In genomic region chr10:74917481-74918077, GRCh38 we compare ENCODE assay signal across 10 cellular contexts.
DNase-seq lines count a peak whose midpoint lies in the region; ATAC-seq lines count a peak whose summit lies in the region.
"Had no signal": no experiment of that assay in that cellular context is flagged by ENCODE, and none has a peak within 500 bp of the region (broad histone marks: within the 10 kb centered on the region; RNA-seq: fewer than 3 reads in every experiment).

No MANE protein-coding gene starts in this region.

- H3K27ac ChIP-seq in SJSA1 = peak overlapping the region; percentile 53
- H3K27ac ChIP-seq in trophoblast cell (ENCODE audit: low read depth, low read length) = no peak overlapping the region

- H4K12ac ChIP-seq in trophoblast cell (ENCODE audit: low read depth, low read length) = no peak overlapping the region

- H3K9me3 ChIP-seq in SJSA1 (replicated peaks) = no peaks in the 10 kb centered on the region
- H3K9me3 ChIP-seq in trophoblast cell (ENCODE audit: insufficient read depth, low read depth, low read length) = no peaks in the 10 kb centered on the region
- H3K9me3 ChIP-seq: sigmoid colon had no signal

- no peak overlapping the region for H4K8ac ChIP-seq in trophoblast cell (ENCODE audit: low read depth, low read length)

- no peak overlapping the region for H2BK5ac ChIP-seq in trophoblast cell (ENCODE audit: low read depth, low read length, poor library complexity)

- no peak overlapping the region for H3K18ac ChIP-seq in trophoblast cell (ENCODE audit: low read length)

- H3K79me1 ChIP-seq in trophoblast cell (ENCODE audit: low read length) = no peaks in the 10 kb centered on the region

- H3K4me2 ChIP-seq in trophoblast cell (ENCODE audit: low read length) = no peak overlapping the region

- DNase-seq in HCEC 1CT (peak; percentile 62), SJSA1 (ENCODE audit: low read depth in 1 of 2, low spot score in 2 of 2) (peak in 1 of 2 experiments; percentile 45), fibroblast of gingiva (ENCODE audit: low read depth) (peak; percentile 64), trophoblast cell (peak; percentile 21 to 72), T1000 (lab: John Stamatoyannopoulos, UW) (no peak)
- no peak for DNase-seq in activated naive CD4-positive, alpha-beta T cell treated with Interleukin-2 at 50 U/mL for 16 hours
- DNase-seq in activated effector memory CD4-positive, alpha-beta T cell treated with Interleukin-2 at 50 U/mL for 16 hours = no peak
- DNase-seq: sigmoid colon had no signal

- no peak overlapping the region for H3K23ac ChIP-seq in trophoblast cell (ENCODE audit: low read length)

- H2BK12ac ChIP-seq in trophoblast cell (ENCODE audit: low read length) = no peak overlapping the region

- H3K4me3 ChIP-seq in SJSA1 (no peak overlapping the region), trophoblast cell (ENCODE audit: low read depth, low read length) (no peak overlapping the region)
- H3K4me3 ChIP-seq: sigmoid colon had no signal

- H3K4me1 ChIP-seq in SJSA1 (replicated peaks) (peaks cover 30% of the 10 kb centered on the region), trophoblast cell (ENCODE audit: control insufficient read depth in 1 of 2, insufficient read depth in 2 of 2, low read length in 2 of 2) (no peaks in the 10 kb centered on the region)

- no peak overlapping the region for H2AK5ac ChIP-seq in trophoblast cell (ENCODE audit: low read length)

- H3K27me3 ChIP-seq in SJSA1 (replicated peaks) (no peaks in the 10 kb centered on the region), trophoblast cell (ENCODE audit: insufficient read depth, low read length) (no peaks in the 10 kb centered on the region)
- H3K27me3 ChIP-seq: sigmoid colon had no signal

- no peak overlapping the region for H3K9ac ChIP-seq in trophoblast cell (ENCODE audit: low read length)

- H3K79me2 ChIP-seq in trophoblast cell (ENCODE audit: control insufficient read depth, insufficient read depth, low read length, poor library complexity) = no peaks in the 10 kb centered on the region

- H3K14ac ChIP-seq in trophoblast cell (ENCODE audit: low read length) = no peak overlapping the region

- no peak overlapping the region for H4K91ac ChIP-seq in trophoblast cell (ENCODE audit: low read depth, low read length)

- no peaks in the 10 kb centered on the region for H3K36me3 ChIP-seq in SJSA1
- no peaks in the 10 kb centered on the region for H3K36me3 ChIP-seq in trophoblast cell (ENCODE audit: control insufficient read depth in 1 of 2, insufficient read depth in 2 of 2, low read length in 2 of 2)
- H3K36me3 ChIP-seq: sigmoid colon had no signal

- H3K4ac ChIP-seq in trophoblast cell (ENCODE audit: low read depth, low read length) = no peak overlapping the region

- no peak overlapping the region for H2BK120ac ChIP-seq in trophoblast cell (ENCODE audit: insufficient read depth, low read length, poor library complexity)

- H2AFZ ChIP-seq in trophoblast cell (ENCODE audit: insufficient read depth, low read length, poor library complexity) = no peak overlapping the region

- no peak for ATAC-seq in GM21723 (IDR thresholded peaks at IDR 0.05; ENCODE audit: unreplicated experiment)
- ATAC-seq: activated T-helper 17 cell treated with anti-CD3 and anti-CD28 coated beads, Interleukin-2, amount 50 U/mL, for 72 hours had no signal

Comparison
In these comparisons a context has a peak if more than half of its experiments do, and no peak if none do; other contexts are left out.
1. DNase-seq: peak in HCEC 1CT (single experiment), fibroblast of gingiva (single experiment) and trophoblast cell (2 of 2); none in T1000 (single experiment), activated naive CD4-positive, alpha-beta T cell treated with Interleukin-2 at 50 U/mL for 16 hours (single experiment) and activated effector memory CD4-positive, alpha-beta T cell treated with Interleukin-2 at 50 U/mL for 16 hours (single experiment).